Comparison of ENCODE assay signal across 8 cellular contexts in genomic region chr12:119988440-119988787, GRCh38. TPM values are rescaled to one million over a fixed set of nuclear protein-coding genes. Genes with fewer than 3 reads are reported as not detected.
A peak's percentile ranks its signal among the peaks of the same experiment; 100 is the strongest.
DNase-seq lines count a peak whose midpoint lies in the region; ATAC-seq, FAIRE-seq and TF ChIP-seq lines count a peak whose summit lies in the region.

No MANE protein-coding gene starts in this region.

- WGBS in spleen, 5 donors, result 1 to 3% (median 1%) methylated on average over 9 to 15 of the region's 15 CpGs

- H3K9me3 ChIP-seq in iPS-15b (ENCODE audit: control insufficient read depth, insufficient read depth, low read length), result no peaks in the 10 kb centered on the region
- no peaks in the 10 kb centered on the region for H3K9me3 ChIP-seq in spleen

- no peaks in the 10 kb centered on the region for H3K9me3 Mint-ChIP-seq in activated naive CD4-positive, alpha-beta T cell treated with anti-CD3 and anti-CD28 coated beads, Interleukin-2, amount 50 U/mL, for 72 hours

- no peak for FAIRE-seq in HTR-8/SVneo (lab: Jason Lieb, UNC)

- peak overlapping the region; percentile 84 to 97 for H3K27ac Mint-ChIP-seq in activated naive CD4-positive, alpha-beta T cell treated with anti-CD3 and anti-CD28 coated beads, Interleukin-2, amount 50 U/mL, for 72 hours

- H3K36me3 ChIP-seq in iPS-15b (ENCODE audit: control insufficient read depth, insufficient read depth, low read length), result no peaks in the 10 kb centered on the region
- H3K36me3 ChIP-seq in spleen, result no peaks in the 10 kb centered on the region

- no peak for TF ChIP-seq CTCF in spleen (IDR thresholded peaks at IDR 0.05 in 8 of 11, conservative IDR thresholded peaks at IDR 0.05 in 3 of 11)

- intact Hi-C loops in spleen (cut with DNase I; ENCODE audit: low total_unique reads), result no loop called here

- H3K4me3 ChIP-seq in iPS-15b (ENCODE audit: low read depth, low read length) (peak overlapping the region; percentile 56), spleen (peak overlapping the region; percentile 49 to 90 (median 67))

- no peak for TF ChIP-seq POLR2A in spleen (IDR thresholded peaks at IDR 0.05)

- peak overlapping the region; percentile 26 for H3K9ac ChIP-seq in iPS-15b (ENCODE audit: low read depth, low read length)

- ATAC-seq in activated naive CD4-positive, alpha-beta T cell treated with anti-CD3 and anti-CD28 coated beads, Interleukin-2, amount 50 U/mL, for 72 hours, result peak; percentile 34 to 45
- ATAC-seq in HG03097 (IDR thresholded peaks at IDR 0.05; ENCODE audit: low FRiP score, unreplicated experiment), result no peak

- H3K4me1 ChIP-seq in iPS-15b (ENCODE audit: control insufficient read depth, insufficient read depth, low read length), result peaks cover 14% of the 10 kb centered on the region
- H3K4me1 ChIP-seq in spleen, result peaks cover 15 to 27% (median 19%) of the 10 kb centered on the region in 6 donors

- H3K27ac ChIP-seq in spleen, result peak overlapping the region in 7 of 8 donors; percentile 47 to 88 (median 78)

- H3K27me3 ChIP-seq in iPS-15b (ENCODE audit: control insufficient read depth, insufficient read depth, low read length), result peaks cover 16% of the 10 kb centered on the region
- H3K27me3 ChIP-seq in spleen (replicated peaks in 1 of 7), result peaks cover 0 to 74% (median 0%) of the 10 kb centered on the region in 7 donors

- DNase-seq in NCI-H748 treated with DMSO at 0.1 percent for 48 hours (lab: John Stamatoyannopoulos, UW) (peak; percentile 72), NCI-H748 (lab: John Stamatoyannopoulos, UW; ENCODE audit: unreplicated experiment) (no peak), HTR-8/SVneo (ENCODE audit: insufficient read length, low spot score) (peak; percentile 51), spleen (no peak), GM19238 (ENCODE audit: insufficient read length, low spot score) (no peak)
- no peak for DNase-seq in activated naive CD4-positive, alpha-beta T cell treated with anti-CD3 and anti-CD28 coated beads, Interleukin-2, amount 50 U/mL, for 72 hours (ENCODE audit: low spot score in 2 of 2)

- H3K36me3 Mint-ChIP-seq in activated naive CD4-positive, alpha-beta T cell treated with anti-CD3 and anti-CD28 coated beads, Interleukin-2, amount 50 U/mL, for 72 hours, result peaks cover 26% of the 10 kb centered on the region in 2 donors

RNA-seq across cellular contexts. Expression of gene BICDL1, which starts 0.6 kb away (rescaled TPM):
- total RNA-seq in activated naive CD4-positive, alpha-beta T cell treated with anti-CD3 and anti-CD28 coated beads, Interleukin-2, amount 50 U/mL, for 72 hours, result 100 to 1,000 TPM in 1 of 2 donors, 10 to 100 TPM in 1; 92.5 to 158 TPM
- total RNA-seq in spleen, result 10 to 100 TPM in 2 of 7 donors, 1 to 10 TPM in 5; 4.5 to 16.0 (median 9.8) TPM
- polyA plus RNA-seq in spleen, result 1 to 10 TPM; 5.8 to 9.0 (median 7.0) TPM

Comparison
In these comparisons a context has a peak if more than half of its experiments do, and no peak if none do; other contexts are left out.
1. DNase-seq: peak in NCI-H748 treated with DMSO at 0.1 percent for 48 hours (single experiment) and HTR-8/SVneo (single experiment); none in NCI-H748 (single experiment), activated naive CD4-positive, alpha-beta T cell treated with anti-CD3 and anti-CD28 coated beads, Interleukin-2, amount 50 U/mL, for 72 hours (0 of 2), spleen (single experiment) and GM19238 (single experiment).
2. RNA of gene BICDL1, which starts 0.6 kb away (total RNA-seq): 92.5 to 158 TPM in activated naive CD4-positive, alpha-beta T cell treated with anti-CD3 and anti-CD28 coated beads, Interleukin-2, amount 50 U/mL, for 72 hours; 4.5 to 16.0 TPM in spleen; every median in the first group is over 4 times any median in the second.